Comparison of ENCODE assay signal across 30 cellular contexts in the genomic region with DNA sequence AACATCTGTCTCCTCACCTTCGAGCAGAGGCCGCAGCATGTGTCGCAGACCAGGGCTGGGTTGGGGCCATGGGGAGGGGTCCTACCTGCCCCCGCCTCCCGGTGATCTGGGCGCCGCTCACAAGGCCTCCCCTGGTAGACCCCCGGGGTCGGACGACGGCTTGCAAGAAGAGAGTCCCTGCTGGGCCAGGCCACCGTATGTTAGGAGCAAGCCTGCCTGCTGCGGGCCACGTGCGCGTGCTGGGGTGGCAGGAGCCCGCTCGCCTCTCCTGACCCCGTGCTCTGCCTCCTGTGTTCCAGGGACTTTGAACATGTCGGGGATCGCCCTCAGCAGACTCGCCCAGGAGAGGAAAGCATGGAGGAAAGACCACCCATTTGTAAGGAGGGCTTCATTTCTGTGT. TPM values are rescaled to one million over a fixed set of nuclear protein-coding genes. Genes with fewer than 3 reads are reported as not detected.
DNase-seq lines count a peak whose midpoint lies in the region; ATAC-seq, FAIRE-seq and TF ChIP-seq lines count a peak whose summit lies in the region.
"Had no signal": no experiment of that assay in that cellular context is flagged by ENCODE, and none has a peak within 500 bp of the region (broad histone marks: within the 10 kb centered on the region; RNA-seq: fewer than 3 reads in every experiment).

No MANE protein-coding gene starts in this region.

- 98% methylated on average over 10 of the region's 22 CpGs for WGBS in K562 (ENCODE audit: insufficient coverage, low coverage, missing lambda C conversion rate)

- in situ Hi-C loops in K562 (cut with MboI): no loop called here

- H3K36me3 ChIP-seq in K562 (ENCODE audit: control insufficient read depth, insufficient read depth, low read length) (peaks cover 82% of the 10 kb centered on the region), osteoblast (ENCODE audit: insufficient read depth, low read length) (peaks cover 44% of the 10 kb centered on the region), Caco-2 (ENCODE audit: control insufficient read depth, insufficient read depth, low read length) (peaks cover 3% of the 10 kb centered on the region)

- DNase-seq in natural killer cell (no peak), K562 (ENCODE audit: extremely low read depth in 1 of 4, low spot score in 3 of 4) (no peak), osteoblast (ENCODE audit: insufficient read length, low spot score, missing footprints) (peak; percentile 73), DMS53 (lab: John Stamatoyannopoulos, UW) (no peak), Caco-2 (no peak)
- no peak for DNase-seq in natural killer cell treated with Interleukin-12 subunit alpha and Interleukin-12 subunit beta and Interleukin-15 and Interleukin-18, amount 100 ng/mL, for 72 hours (ENCODE audit: low spot score)
- DNase-seq: CD4-positive, alpha-beta T cell; DMS79; EL; GDM1; Kasumi-1; NCI-H1092 treated with DMSO at 0.1 percent for 48 hours; NCI-H1436; NCI-H187 treated with DMSO at 0.1 percent for 48 hours; NCI-H2107; NCI-H446; NCI-H524 treated with DMSO at 0.1 percent for 48 hours; NCI-H774; PC-9; SJCRH30 had no signal

- H3K9me1 ChIP-seq in K562 (ENCODE audit: control insufficient read depth, insufficient read depth, low read length): peaks cover 22% of the 10 kb centered on the region

- BruUV-seq in K562 (replicated peaks; lab: Mats Ljungman, UMichigan) (no TSS peak), Caco-2 (replicated peaks; lab: Mats Ljungman, UMichigan) (no TSS peak)

- H3K4me3 ChIP-seq in K562: no peak overlapping the region
- H3K4me3 ChIP-seq in osteoblast (ENCODE audit: insufficient read depth, low read length): no peak overlapping the region
- no peak overlapping the region for H3K4me3 ChIP-seq in Caco-2 (ENCODE audit: low read depth, low read length)
- H3K4me3 ChIP-seq: BLaER1, PC-9, SJCRH30 had no signal

- no peak for TF ChIP-seq EP300 in K562 (IDR thresholded peaks at IDR 0.05; ENCODE audit: low read length)

- peak overlapping the region in 1 of 2 donors; percentile 46 for H3K27ac Mint-ChIP-seq in natural killer cell
- no peak overlapping the region for H3K27ac Mint-ChIP-seq in natural killer cell treated with Interleukin-12 subunit alpha and Interleukin-12 subunit beta and Interleukin-15 and Interleukin-18, amount 100 ng/mL, for 72 hours
- H3K27ac Mint-ChIP-seq in Caco-2 (ENCODE audit: unreplicated experiment): no peak overlapping the region
- H3K27ac Mint-ChIP-seq: CD4-positive, alpha-beta T cell had no signal

- TF ChIP-seq RAD21 in K562 (CRISPR knock-in tag; conservative IDR thresholded peaks at IDR 0.05 in 1 of 2, IDR thresholded peaks at IDR 0.05 in 1 of 2): no peak

- no peak for TF ChIP-seq POLR2A in K562 (conservative IDR thresholded peaks at IDR 0.05)

- intact Hi-C loops in natural killer cell (cut with micrococcal nuclease): no loop called here
- intact Hi-C loops in K562 (cut with micrococcal nuclease): no loop called here
- intact Hi-C loops in Caco-2 (cut with micrococcal nuclease; ENCODE audit: unreplicated experiment): no loop called here

- CTCF ChIA-PET in K562 (lab: Yijun Ruan, JAX; ENCODE audit: low intra/inter-chr PET ratio) (no interaction called here), Caco-2 (lab: Charles Lee) (no interaction called here)

- peaks cover 33 to 46% of the 10 kb centered on the region in 2 donors for H3K4me1 Mint-ChIP-seq in natural killer cell
- H3K4me1 Mint-ChIP-seq in natural killer cell treated with Interleukin-12 subunit alpha and Interleukin-12 subunit beta and Interleukin-15 and Interleukin-18, amount 100 ng/mL, for 72 hours (ENCODE audit: low read depth in 2 of 2): peaks cover 13 to 26% of the 10 kb centered on the region in 2 donors
- H3K4me1 Mint-ChIP-seq in Caco-2 (ENCODE audit: low read depth, unreplicated experiment): no peaks in the 10 kb centered on the region

- H3K9me3 ChIP-seq in K562 (replicated peaks; ENCODE audit: control insufficient read depth, insufficient read depth, low read depth, low read length) (no peaks in the 10 kb centered on the region), osteoblast (ENCODE audit: low read depth, low read length) (no peaks in the 10 kb centered on the region), Caco-2 (no peaks in the 10 kb centered on the region)
- H3K9me3 ChIP-seq: BLaER1, SJCRH30 had no signal

- no peak overlapping the region for H2AFZ ChIP-seq in K562 (ENCODE audit: low read depth, low read length)
- H2AFZ ChIP-seq in osteoblast (ENCODE audit: low read length): no peak overlapping the region
- H2AFZ ChIP-seq: PC-9 had no signal

- H3K9ac ChIP-seq in K562 (ENCODE audit: insufficient read depth in 1 of 2, low read depth in 2 of 2, low read length in 2 of 2): peak overlapping the region in 1 of 2 experiments; percentile 43; a peak in 1 of 4 replicates

- H3K4me2 ChIP-seq in K562 (ENCODE audit: insufficient read depth, low read length) (no peak overlapping the region), osteoblast (ENCODE audit: insufficient read depth, low read length) (no peak overlapping the region)
- H3K4me2 ChIP-seq: PC-9 had no signal

- peaks cover 50% of the 10 kb centered on the region for H4K20me1 ChIP-seq in K562 (replicated peaks; ENCODE audit: control insufficient read depth, insufficient read depth, low read length)
- peaks cover 73% of the 10 kb centered on the region for H4K20me1 ChIP-seq in osteoblast (ENCODE audit: insufficient read depth, low read length)

- H3K27me3 ChIP-seq in K562 (ENCODE audit: control insufficient read depth in 2 of 2, insufficient read depth in 2 of 2, low read length in 2 of 2) (no peaks in the 10 kb centered on the region), osteoblast (ENCODE audit: insufficient read depth, low read length) (no peaks in the 10 kb centered on the region), Caco-2 (replicated peaks; ENCODE audit: control insufficient read depth, insufficient read depth, low read length) (no peaks in the 10 kb centered on the region)
- H3K27me3 ChIP-seq: BLaER1, SJCRH30 had no signal

- ATAC-seq in natural killer cell: no peak
- ATAC-seq in natural killer cell treated with Interleukin-12 subunit alpha and Interleukin-12 subunit beta and Interleukin-15 and Interleukin-18, amount 100 ng/mL, for 72 hours: no peak
- no peak for ATAC-seq in K562
- ATAC-seq in HG02623 (IDR thresholded peaks at IDR 0.05; ENCODE audit: unreplicated experiment): no peak
- ATAC-seq: Right ventricle myocardium inferior, SK-N-SH treated with all-trans-retinoic acid at 6 μM for 48 hours had no signal

- peak overlapping the region; percentile 13 for H3K4me3 Mint-ChIP-seq in natural killer cell
- no peak overlapping the region for H3K4me3 Mint-ChIP-seq in natural killer cell treated with Interleukin-12 subunit alpha and Interleukin-12 subunit beta and Interleukin-15 and Interleukin-18, amount 100 ng/mL, for 72 hours
- H3K4me3 Mint-ChIP-seq in Caco-2 (ENCODE audit: unreplicated experiment): no peak overlapping the region

- H3K79me2 ChIP-seq in K562 (ENCODE audit: control insufficient read depth, insufficient read depth, low read length): peaks cover 68% of the 10 kb centered on the region
- H3K79me2 ChIP-seq in osteoblast (ENCODE audit: insufficient read depth, low read length): peaks cover 88% of the 10 kb centered on the region

- H3K27ac ChIP-seq in K562 (ENCODE audit: extremely low read depth, low read depth, low read length): no peak overlapping the region
- H3K27ac ChIP-seq in osteoblast (ENCODE audit: low read depth, low read length): no peak overlapping the region
- H3K27ac ChIP-seq: BLaER1, PC-9, SJCRH30 had no signal

- POLR2A ChIA-PET in K562 (lab: Yijun Ruan, JAX) (interaction anchor here (0.6 to 1.7 kb wide), 5 partner anchors 12 to 29 kb away, joined by 3 to 6 read pairs (median 3); no protein-coding TSS in a partner anchor), Caco-2 (lab: Charles Lee) (no interaction called here)

- H3K4me1 ChIP-seq in K562 (replicated peaks in 1 of 2; ENCODE audit: control insufficient read depth in 2 of 2, insufficient read depth in 2 of 2, low read length in 2 of 2) (peaks cover 12 to 50% of the 10 kb centered on the region in 2 experiments), osteoblast (ENCODE audit: insufficient read depth, low read length) (peaks cover 23% of the 10 kb centered on the region), Caco-2 (peaks cover 5% of the 10 kb centered on the region; the same call in 1 of the 2 replicates)

- H3K9me3 Mint-ChIP-seq in natural killer cell (no peaks in the 10 kb centered on the region), Caco-2 (ENCODE audit: unreplicated experiment) (no peaks in the 10 kb centered on the region)
- H3K9me3 Mint-ChIP-seq in natural killer cell treated with Interleukin-12 subunit alpha and Interleukin-12 subunit beta and Interleukin-15 and Interleukin-18, amount 100 ng/mL, for 72 hours: no peaks in the 10 kb centered on the region
- H3K9me3 Mint-ChIP-seq: CD4-positive, alpha-beta T cell had no signal

- H3K36me3 Mint-ChIP-seq in natural killer cell: peaks cover 6% of the 10 kb centered on the region
- H3K36me3 Mint-ChIP-seq in natural killer cell treated with Interleukin-12 subunit alpha and Interleukin-12 subunit beta and Interleukin-15 and Interleukin-18, amount 100 ng/mL, for 72 hours: peaks cover 12% of the 10 kb centered on the region
- peaks cover 69% of the 10 kb centered on the region for H3K36me3 Mint-ChIP-seq in Caco-2 (ENCODE audit: insufficient read depth, unreplicated experiment)

- FAIRE-seq in K562 (lab: Jason Lieb, UNC): no peak
- FAIRE-seq: GM18507, H54 had no signal

- TF ChIP-seq CTCF in natural killer cell (IDR thresholded peaks at IDR 0.05): no peak
- TF ChIP-seq CTCF in K562 (IDR thresholded peaks at IDR 0.05 in 2 of 3, conservative IDR thresholded peaks at IDR 0.05 in 1 of 3; ENCODE audit: insufficient read depth in 2 of 3, low read depth in 1 of 3, low read length in 3 of 3): no peak
- no peak for TF ChIP-seq CTCF in osteoblast (IDR thresholded peaks at IDR 0.05; ENCODE audit: extremely low read depth, low read depth, low read length)
- no peak for TF ChIP-seq CTCF in Caco-2 (IDR thresholded peaks at IDR 0.05; ENCODE audit: insufficient read depth in 1 of 2, low read depth in 1 of 2, low read length in 1 of 2, severe bottlenecking in 1 of 2, unreplicated experiment in 1 of 2)

- no peaks in the 10 kb centered on the region for H3K27me3 Mint-ChIP-seq in natural killer cell (ENCODE audit: low read depth in 2 of 2)
- H3K27me3 Mint-ChIP-seq in natural killer cell treated with Interleukin-12 subunit alpha and Interleukin-12 subunit beta and Interleukin-15 and Interleukin-18, amount 100 ng/mL, for 72 hours: no peaks in the 10 kb centered on the region
- H3K27me3 Mint-ChIP-seq in Caco-2 (ENCODE audit: insufficient read depth, unreplicated experiment): no peaks in the 10 kb centered on the region
- H3K27me3 Mint-ChIP-seq: CD4-positive, alpha-beta T cell had no signal

RNA-seq across cellular contexts. Expression of a gene that starts 4.3 kb away (rescaled TPM):
- total RNA-seq in natural killer cell: 100 to 1,000 TPM; 367 to 412 (median 383) TPM
- total RNA-seq in natural killer cell treated with Interleukin-12 subunit alpha and Interleukin-12 subunit beta and Interleukin-15 and Interleukin-18, amount 100 ng/mL, for 72 hours: 100 to 1,000 TPM; 202 to 246 TPM
- total RNA-seq in K562 (2011; cell fraction: chromatin; rRNA removed; ENCODE audit: low replicate concordance): 163 and 370 TPM in 2 replicates
- 214 and 227 TPM in 2 replicates for total RNA-seq in K562 (2011; cell fraction: nucleolus; rRNA removed)
- total RNA-seq in K562 (2011; cell fraction: nucleoplasm; rRNA removed): 128 and 149 TPM in 2 replicates
- total RNA-seq in K562 (2014; rRNA removed): 64.7 and 104 TPM in 2 replicates
- total RNA-seq in K562 (2014; rRNA removed; fragmentation: Illumina TruSeq; extraction: Trizol): 103 and 114 TPM in 2 replicates
- 96.9 and 104 TPM in 2 replicates for total RNA-seq in K562 (2015; rRNA removed; fragmentation: Illumina TruSeq; extraction: Trizol)
- total RNA-seq in K562 (2021): 208 and 215 TPM in 2 replicates
- 132 and 145 TPM in 2 replicates for polyA plus RNA-seq in K562 (2011; rRNA removed)
- polyA plus RNA-seq in K562 (2011; cell fraction: cytosol; rRNA removed): 67.6 and 119 TPM in 2 replicates
- polyA plus RNA-seq in K562 (2011; cell fraction: nucleus; rRNA removed): 140 and 142 TPM in 2 replicates
- polyA plus RNA-seq in K562 (2012): 143 and 153 TPM in 2 replicates
- 222 and 254 TPM in 2 replicates for polyA plus RNA-seq in K562 (2014; fragmentation: Illumina TruSeq; extraction: Trizol)
- 10 to 100 TPM; 36.6 to 45.1 TPM for polyA plus RNA-seq in K562 (2014; fragmentation: Nextera tagmentation; extraction: Ambion mirVana)
- polyA plus RNA-seq in K562 (2014; rRNA removed): 171 and 184 TPM in 2 replicates
- 118 and 130 TPM in 2 replicates for polyA minus RNA-seq in K562 (2011; rRNA and poly(A)+ RNA removed)
- polyA minus RNA-seq in K562 (2011; cell fraction: cytosol; rRNA and poly(A)+ RNA removed): 69.2 and 93.4 TPM in 2 replicates
- 62.3 and 72.8 TPM in 2 replicates for polyA minus RNA-seq in K562 (2011; cell fraction: nucleus; rRNA and poly(A)+ RNA removed)
- 37.1 and 49.2 TPM in 2 replicates for total RNA-seq in osteoblast
- total RNA-seq in Caco-2 (2022): 178 and 199 TPM in 2 replicates

RNA-seq across cellular contexts. Expression of a gene that starts 19.7 kb away (rescaled TPM):
- total RNA-seq in natural killer cell (10 to 100 TPM; 17.7 to 21.7 (median 19.9) TPM), K562 (2014; rRNA removed) (2.3 and 4.5 TPM in 2 replicates), K562 (2014; rRNA removed; fragmentation: Illumina TruSeq; extraction: Trizol) (0.06 and 0.18 TPM in 2 replicates), K562 (2015; rRNA removed; fragmentation: Illumina TruSeq; extraction: Trizol) (0.33 and 1.2 TPM in 2 replicates), K562 (2021) (3.3 and 3.4 TPM in 2 replicates), osteoblast (under 0.01 and 0.29 TPM in 2 replicates), Caco-2 (2022) (4.2 and 5.0 TPM in 2 replicates)
- under 1 TPM; 0.17 to 0.31 TPM for total RNA-seq in natural killer cell treated with Interleukin-12 subunit alpha and Interleukin-12 subunit beta and Interleukin-15 and Interleukin-18, amount 100 ng/mL, for 72 hours
- 10.8 and 42.1 TPM in 2 replicates for total RNA-seq in K562 (2011; cell fraction: chromatin; rRNA removed; ENCODE audit: low replicate concordance)
- 29.0 and 32.5 TPM in 2 replicates for total RNA-seq in K562 (2011; cell fraction: nucleolus; rRNA removed)
- total RNA-seq in K562 (2011; cell fraction: nucleoplasm; rRNA removed): 13.0 and 13.4 TPM in 2 replicates
- polyA plus RNA-seq in K562 (2011; rRNA removed) (0.81 and 1.8 TPM in 2 replicates), K562 (2014; fragmentation: Illumina TruSeq; extraction: Trizol) (0.34 and 1.1 TPM in 2 replicates), K562 (2014; fragmentation: Nextera tagmentation; extraction: Ambion mirVana) (under 1 TPM in 1 of 2 experiments, not detected in 1; 0.03 TPM), K562 (2014; rRNA removed) (1.5 and 4.5 TPM in 2 replicates)
- polyA plus RNA-seq in K562 (2011; cell fraction: cytosol; rRNA removed): 0.55 and 1.9 TPM in 2 replicates
- 15.2 and 24.6 TPM in 2 replicates for polyA plus RNA-seq in K562 (2011; cell fraction: nucleus; rRNA removed)
- polyA plus RNA-seq in K562 (2012): 3.2 and 13.5 TPM in 2 replicates
- polyA minus RNA-seq in K562 (2011; rRNA and poly(A)+ RNA removed): 0.33 and 1.1 TPM in 2 replicates
- 1.7 and 1.9 TPM in 2 replicates for polyA minus RNA-seq in K562 (2011; cell fraction: cytosol; rRNA and poly(A)+ RNA removed)
- polyA minus RNA-seq in K562 (2011; cell fraction: nucleus; rRNA and poly(A)+ RNA removed): 8.8 and 11.0 TPM in 2 replicates

RNA-seq across cellular contexts. Expression of a gene that starts 38.0 kb away (rescaled TPM):
- total RNA-seq in natural killer cell (10 to 100 TPM; 29.4 to 34.7 (median 29.7) TPM), K562 (2014; rRNA removed) (74.8 and 100.0 TPM in 2 replicates), K562 (2014; rRNA removed; fragmentation: Illumina TruSeq; extraction: Trizol) (6.7 TPM in 2 replicates), K562 (2015; rRNA removed; fragmentation: Illumina TruSeq; extraction: Trizol) (29.6 and 31.9 TPM in 2 replicates), K562 (2021) (50.5 and 53.7 TPM in 2 replicates), osteoblast (53.6 and 57.8 TPM in 2 replicates), Caco-2 (2022) (48.3 and 48.6 TPM in 2 replicates)
- 100 to 1,000 TPM in 1 of 2 donors, 10 to 100 TPM in 1; 57.4 to 108 TPM for total RNA-seq in natural killer cell treated with Interleukin-12 subunit alpha and Interleukin-12 subunit beta and Interleukin-15 and Interleukin-18, amount 100 ng/mL, for 72 hours
- total RNA-seq in K562 (2011; cell fraction: chromatin; rRNA removed; ENCODE audit: low replicate concordance): 2.8 and 6.4 TPM in 2 replicates
- 8.8 and 12.3 TPM in 2 replicates for total RNA-seq in K562 (2011; cell fraction: nucleolus; rRNA removed)
- 3.4 and 7.0 TPM in 2 replicates for total RNA-seq in K562 (2011; cell fraction: nucleoplasm; rRNA removed)
- polyA plus RNA-seq in K562 (2011; rRNA removed) (15.8 and 16.5 TPM in 2 replicates), K562 (2014; fragmentation: Illumina TruSeq; extraction: Trizol) (10.3 and 22.1 TPM in 2 replicates), K562 (2014; fragmentation: Nextera tagmentation; extraction: Ambion mirVana) (1 to 10 TPM; 1.5 to 2.4 TPM), K562 (2014; rRNA removed) (53.3 and 75.7 TPM in 2 replicates)
- 21.3 and 65.5 TPM in 2 replicates for polyA plus RNA-seq in K562 (2011; cell fraction: cytosol; rRNA removed)
- 12.1 and 18.1 TPM in 2 replicates for polyA plus RNA-seq in K562 (2011; cell fraction: nucleus; rRNA removed)
- polyA plus RNA-seq in K562 (2012): 34.9 and 46.9 TPM in 2 replicates
- 2.6 and 4.5 TPM in 2 replicates for polyA minus RNA-seq in K562 (2011; rRNA and poly(A)+ RNA removed)
- 17.2 and 24.6 TPM in 2 replicates for polyA minus RNA-seq in K562 (2011; cell fraction: cytosol; rRNA and poly(A)+ RNA removed)
- polyA minus RNA-seq in K562 (2011; cell fraction: nucleus; rRNA and poly(A)+ RNA removed): 7.1 and 7.8 TPM in 2 replicates

RNA-seq across cellular contexts. Expression of a gene that starts 38.0 kb away (rescaled TPM):
- total RNA-seq in natural killer cell: 10 to 100 TPM; 58.7 to 65.9 (median 62.0) TPM
- total RNA-seq in natural killer cell treated with Interleukin-12 subunit alpha and Interleukin-12 subunit beta and Interleukin-15 and Interleukin-18, amount 100 ng/mL, for 72 hours: 10 to 100 TPM; 36.1 to 38.9 TPM
- 42.1 and 68.9 TPM in 2 replicates for total RNA-seq in K562 (2011; cell fraction: chromatin; rRNA removed; ENCODE audit: low replicate concordance)
- total RNA-seq in K562 (2011; cell fraction: nucleolus; rRNA removed): 52.6 and 53.5 TPM in 2 replicates
- 51.0 and 57.1 TPM in 2 replicates for total RNA-seq in K562 (2011; cell fraction: nucleoplasm; rRNA removed)
- total RNA-seq in K562 (2014; rRNA removed): 22.3 and 24.0 TPM in 2 replicates
- total RNA-seq in K562 (2014; rRNA removed; fragmentation: Illumina TruSeq; extraction: Trizol): 4.7 and 6.1 TPM in 2 replicates
- 13.6 and 13.9 TPM in 2 replicates for total RNA-seq in K562 (2015; rRNA removed; fragmentation: Illumina TruSeq; extraction: Trizol)
- 19.9 and 22.2 TPM in 2 replicates for total RNA-seq in K562 (2021)
- polyA plus RNA-seq in K562 (2011; rRNA removed): 18.6 and 20.7 TPM in 2 replicates
- 20.9 and 40.1 TPM in 2 replicates for polyA plus RNA-seq in K562 (2011; cell fraction: cytosol; rRNA removed)
- polyA plus RNA-seq in K562 (2011; cell fraction: nucleus; rRNA removed): 55.5 and 97.5 TPM in 2 replicates
- 18.3 and 26.9 TPM in 2 replicates for polyA plus RNA-seq in K562 (2012)
- 9.0 and 13.6 TPM in 2 replicates for polyA plus RNA-seq in K562 (2014; fragmentation: Illumina TruSeq; extraction: Trizol)
- polyA plus RNA-seq in K562 (2014; fragmentation: Nextera tagmentation; extraction: Ambion mirVana): 1 to 10 TPM in 1 of 2 experiments, under 1 TPM in 1; 0.69 to 1.0 TPM
- 31.5 and 33.3 TPM in 2 replicates for polyA plus RNA-seq in K562 (2014; rRNA removed)
- 1.6 and 5.7 TPM in 2 replicates for polyA minus RNA-seq in K562 (2011; rRNA and poly(A)+ RNA removed)
- polyA minus RNA-seq in K562 (2011; cell fraction: cytosol; rRNA and poly(A)+ RNA removed): 7.7 and 10.3 TPM in 2 replicates
- polyA minus RNA-seq in K562 (2011; cell fraction: nucleus; rRNA and poly(A)+ RNA removed): 11.7 and 13.1 TPM in 2 replicates
- 67.8 and 69.1 TPM in 2 replicates for total RNA-seq in osteoblast
- 37.3 and 37.6 TPM in 2 replicates for total RNA-seq in Caco-2 (2022)

RNA-seq across cellular contexts. Expression of a gene that starts 57.9 kb away (rescaled TPM):
- total RNA-seq in natural killer cell: 1 to 10 TPM in 1 of 3 donors, not detected in 2; 3.2 TPM
- total RNA-seq in natural killer cell treated with Interleukin-12 subunit alpha and Interleukin-12 subunit beta and Interleukin-15 and Interleukin-18, amount 100 ng/mL, for 72 hours: not detected
- total RNA-seq in K562 (2011; cell fraction: chromatin; rRNA removed; ENCODE audit: low replicate concordance): not detected in 2 replicates
- total RNA-seq in K562 (2011; cell fraction: nucleolus; rRNA removed): not detected in 2 replicates
- not detected in 2 replicates for total RNA-seq in K562 (2011; cell fraction: nucleoplasm; rRNA removed)
- not detected in 2 replicates for total RNA-seq in K562 (2014; rRNA removed)
- not detected in 2 replicates for total RNA-seq in K562 (2014; rRNA removed; fragmentation: Illumina TruSeq; extraction: Trizol)
- not detected in 2 replicates for total RNA-seq in K562 (2015; rRNA removed; fragmentation: Illumina TruSeq; extraction: Trizol)
- total RNA-seq in K562 (2021): not detected in 2 replicates
- not detected in 2 replicates for polyA plus RNA-seq in K562 (2011; rRNA removed)
- polyA plus RNA-seq in K562 (2011; cell fraction: cytosol; rRNA removed): not detected in 2 replicates
- polyA plus RNA-seq in K562 (2011; cell fraction: nucleus; rRNA removed): not detected in 2 replicates
- polyA plus RNA-seq in K562 (2012): 0.07 TPM in 1 of 2 replicates, not detected in the other
- not detected in 2 replicates for polyA plus RNA-seq in K562 (2014; fragmentation: Illumina TruSeq; extraction: Trizol)
- polyA plus RNA-seq in K562 (2014; fragmentation: Nextera tagmentation; extraction: Ambion mirVana): not detected
- polyA plus RNA-seq in K562 (2014; rRNA removed): not detected in 2 replicates
- polyA minus RNA-seq in K562 (2011; rRNA and poly(A)+ RNA removed): not detected in 2 replicates
- polyA minus RNA-seq in K562 (2011; cell fraction: cytosol; rRNA and poly(A)+ RNA removed): not detected in 2 replicates
- polyA minus RNA-seq in K562 (2011; cell fraction: nucleus; rRNA and poly(A)+ RNA removed): not detected in 2 replicates
- total RNA-seq in osteoblast: not detected in 2 replicates
- not detected in 2 replicates for total RNA-seq in Caco-2 (2022)
- total RNA-seq: A172; CD4-positive, alpha-beta T cell; HT-29; M059J; PC-9; RPMI7951; SJCRH30 had no signal
